ENCODE assay signal across 8 cellular contexts in the genomic region with DNA sequence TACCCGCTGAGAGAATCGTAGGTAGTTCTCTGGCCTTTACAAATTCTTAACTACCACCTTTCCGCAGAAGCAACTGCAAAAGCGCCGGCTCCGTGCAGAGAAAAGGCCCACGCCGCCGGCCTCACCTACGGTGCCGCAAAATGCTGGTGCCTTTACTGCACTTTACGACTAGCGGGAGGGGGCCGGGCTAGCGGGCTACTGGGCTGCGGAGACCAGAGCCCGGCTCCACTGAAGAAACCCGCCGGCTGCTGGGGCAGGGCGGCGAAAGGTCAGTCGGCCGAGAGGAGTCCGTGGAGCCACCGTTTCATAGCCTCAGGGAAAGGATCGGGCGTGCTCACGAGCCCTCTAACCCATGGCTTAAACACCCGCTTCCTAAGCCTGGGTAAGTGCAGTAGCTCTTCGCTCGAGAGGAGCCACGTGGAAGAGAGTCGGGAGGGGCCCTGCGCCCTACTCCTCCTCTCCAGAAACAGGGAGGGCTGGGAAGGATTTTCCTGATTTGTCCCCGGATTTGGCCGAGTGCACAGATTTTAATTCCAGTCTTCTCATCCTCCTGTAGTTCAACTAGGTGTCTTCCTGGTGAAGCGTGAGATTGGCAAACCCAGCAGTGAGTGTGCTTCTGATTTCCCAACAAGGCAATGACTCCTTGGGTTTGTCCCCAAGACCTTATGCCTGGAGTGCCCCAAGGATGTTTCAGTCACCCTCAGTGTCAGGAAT. TPM values are rescaled to one million over a fixed set of nuclear protein-coding genes. Genes with fewer than 3 reads are reported as not detected.
A peak's percentile ranks its signal among the peaks of the same experiment; 100 is the strongest.
DNase-seq lines count a peak whose midpoint lies in the region; ATAC-seq lines count a peak whose summit lies in the region.

A gene with protein sequence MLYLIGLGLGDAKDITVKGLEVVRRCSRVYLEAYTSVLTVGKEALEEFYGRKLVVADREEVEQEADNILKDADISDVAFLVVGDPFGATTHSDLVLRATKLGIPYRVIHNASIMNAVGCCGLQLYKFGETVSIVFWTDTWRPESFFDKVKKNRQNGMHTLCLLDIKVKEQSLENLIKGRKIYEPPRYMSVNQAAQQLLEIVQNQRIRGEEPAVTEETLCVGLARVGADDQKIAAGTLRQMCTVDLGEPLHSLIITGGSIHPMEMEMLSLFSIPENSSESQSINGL (minus strand): TSS at position 105 of the 714 bp plus-strand sequence. CDS start 341 bp downstream, outside the sequence.

- peak; percentile 73 for ATAC-seq in GM19467 (IDR thresholded peaks at IDR 0.05; ENCODE audit: unreplicated experiment)

- peak within 1 kb of the TSS; percentile 85 for H3K4me3 ChIP-seq in NT2/D1 (ENCODE audit: insufficient read length, low read depth)

- in situ Hi-C loops in endometrial microvascular endothelial cells (cut with HindIII; ENCODE audit: inconsistent ontology term, low pct_unique_long_range_greater_than_20kb, low sequenced_read_pairs), result no loop called here

- DNase-seq in CMK (ENCODE audit: low read depth) (peak; percentile 80), HS-5 (ENCODE audit: low read depth) (peak; percentile 59), NT2/D1 (ENCODE audit: low read depth, low spot score) (peak; percentile 83), mesenteric fat pad (ENCODE audit: low spot score) (peak; percentile 97)
- peak; percentile 66 for DNase-seq in activated CD8-positive, alpha-beta memory T cell treated with anti-CD3 and anti-CD28 coated beads, Interleukin-2, amount 50 U/mL, for 1 hour (ENCODE audit: extremely low read depth)
- peak; percentile 66 for DNase-seq in stimulated activated CD8-positive, alpha-beta memory T cell treated with anti-CD3 and anti-CD28 coated beads, Interleukin-15, amount 100 ng/mL, for 24 hours (ENCODE audit: low read depth)

- no peaks in the 10 kb centered on the region for H3K27me3 ChIP-seq in NT2/D1 (ENCODE audit: insufficient read depth, insufficient read length)

- peaks cover 61% of the 10 kb centered on the region for H3K36me3 ChIP-seq in NT2/D1 (ENCODE audit: insufficient read depth, insufficient read length, low read length)

- peak within 1 kb of the TSS; percentile 98 for H3K9ac ChIP-seq in NT2/D1 (ENCODE audit: insufficient read length, low read depth)

- H3K4me1 ChIP-seq in NT2/D1 (ENCODE audit: insufficient read depth, insufficient read length), result no peaks in the 10 kb centered on the region

- no peaks in the 10 kb centered on the region for H3K9me3 ChIP-seq in NT2/D1 (ENCODE audit: insufficient read depth, low read length)

RNA-seq across cellular contexts. Expression of the gene that starts here (rescaled TPM):
- total RNA-seq in endometrial microvascular endothelial cells (ENCODE audit: inconsistent ontology term), result 45.7 TPM
- total RNA-seq in mesenteric fat pad, result 13.1 TPM

Comparison
In these comparisons a context has a peak if more than half of its experiments do, and no peak if none do; other contexts are left out.
1. Peak in every context shown above with its lines: DNase-seq, ATAC-seq and H3K4me3 ChIP-seq.